Comparison of ENCODE assay signal across 1 cellular context in the genomic region with DNA sequence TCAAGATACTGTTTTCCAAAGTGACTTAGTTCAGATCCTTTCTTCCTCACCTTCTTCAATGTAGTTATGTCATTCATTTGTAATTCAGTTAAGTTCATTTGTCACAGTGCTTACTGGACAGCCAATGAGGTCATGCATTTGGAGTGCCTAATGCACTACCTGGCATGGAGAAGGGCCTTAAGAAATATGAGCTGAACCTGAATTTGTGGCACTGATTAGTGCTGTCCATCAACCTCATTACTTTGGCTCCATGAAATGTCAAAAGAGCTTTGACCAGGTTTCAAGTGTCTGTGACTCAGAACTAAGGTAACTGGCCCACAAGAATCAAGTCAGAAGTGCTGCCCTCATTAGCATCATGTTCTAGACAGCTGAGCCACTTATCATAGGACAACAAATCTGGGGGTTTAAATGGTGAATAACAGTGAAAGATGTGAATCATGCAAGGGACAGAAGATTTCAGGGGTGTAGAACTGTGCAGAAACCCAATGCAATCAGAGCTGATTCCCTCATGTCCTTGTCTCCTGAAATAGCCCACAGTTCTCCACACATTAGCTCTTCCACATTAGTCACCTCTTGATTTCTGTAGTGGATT.
TF ChIP-seq lines count a peak whose summit lies in the region.

No MANE protein-coding gene starts in this region.

TF ChIP-seq in K562, 482 proteins besides CTCF, POLR2A, EP300 and RAD21 (continued from another document):
- TF ChIP-seq, protein P1, sequence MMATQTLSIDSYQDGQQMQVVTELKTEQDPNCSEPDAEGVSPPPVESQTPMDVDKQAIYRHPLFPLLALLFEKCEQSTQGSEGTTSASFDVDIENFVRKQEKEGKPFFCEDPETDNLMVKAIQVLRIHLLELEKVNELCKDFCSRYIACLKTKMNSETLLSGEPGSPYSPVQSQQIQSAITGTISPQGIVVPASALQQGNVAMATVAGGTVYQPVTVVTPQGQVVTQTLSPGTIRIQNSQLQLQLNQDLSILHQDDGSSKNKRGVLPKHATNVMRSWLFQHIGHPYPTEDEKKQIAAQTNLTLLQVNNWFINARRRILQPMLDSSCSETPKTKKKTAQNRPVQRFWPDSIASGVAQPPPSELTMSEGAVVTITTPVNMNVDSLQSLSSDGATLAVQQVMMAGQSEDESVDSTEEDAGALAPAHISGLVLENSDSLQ (IDR thresholded peaks at IDR 0.05): peak; percentile 28; the same call in 1 of the 2 replicates
